In the genomic region with DNA sequence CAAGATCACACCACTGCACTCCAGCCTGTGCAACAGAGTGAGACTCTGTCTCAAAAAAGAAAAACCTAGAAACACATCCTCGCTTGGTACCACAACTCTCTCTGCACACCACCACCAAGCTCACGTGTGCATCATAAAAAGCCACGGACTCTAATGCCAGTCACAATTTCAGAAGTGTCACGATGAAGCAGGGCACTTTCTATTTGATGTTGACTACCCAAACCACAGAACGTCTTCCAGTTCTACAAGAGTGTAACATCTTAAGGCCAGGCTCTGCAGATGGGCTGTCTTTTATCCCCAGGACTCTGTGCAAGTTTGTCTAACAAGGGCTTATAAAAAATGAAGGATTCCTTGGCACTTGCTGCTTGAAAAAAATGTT, we compare ENCODE assay signal across 1 cellular context.
TF ChIP-seq lines count a peak whose summit lies in the region.

No MANE protein-coding gene starts in this region.

TF ChIP-seq in HCT116, 20 proteins besides CTCF, POLR2A, EP300 and RAD21 (continued from another document):
- TF ChIP-seq, protein P1, sequence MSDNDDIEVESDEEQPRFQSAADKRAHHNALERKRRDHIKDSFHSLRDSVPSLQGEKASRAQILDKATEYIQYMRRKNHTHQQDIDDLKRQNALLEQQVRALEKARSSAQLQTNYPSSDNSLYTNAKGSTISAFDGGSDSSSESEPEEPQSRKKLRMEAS (IDR thresholded peaks at IDR 0.05) = no peak
- no peak for TF ChIP-seq SP1 (IDR thresholded peaks at IDR 0.05; ENCODE audit: low read depth)
- no peak for TF ChIP-seq EGR1 (IDR thresholded peaks at IDR 0.05; ENCODE audit: low read depth)
